In genomic region chr1:112636597-112637256, GRCh38 we compare ENCODE assay signal across 10 cellular contexts. TPM values are rescaled to one million over a fixed set of nuclear protein-coding genes. Genes with fewer than 3 reads are reported as not detected.
DNase-seq lines count a peak whose midpoint lies in the region; ATAC-seq, FAIRE-seq and TF ChIP-seq lines count a peak whose summit lies in the region.
"Had no signal": no experiment of that assay in that cellular context is flagged by ENCODE, and none has a peak within 500 bp of the region (broad histone marks: within the 10 kb centered on the region; RNA-seq: fewer than 3 reads in every experiment).

No MANE protein-coding gene starts in this region.

- no peaks in the 10 kb centered on the region for H3K27me3 Mint-ChIP-seq in brain
- H3K27me3 Mint-ChIP-seq in progenitor cell of endocrine pancreas: no peaks in the 10 kb centered on the region
- H3K27me3 Mint-ChIP-seq in endothelial cell (ENCODE audit: unreplicated experiment): no peaks in the 10 kb centered on the region
- H3K27me3 Mint-ChIP-seq: activated CD4-positive, alpha-beta T cell treated with anti-CD3 and anti-CD28 coated beads, Interleukin-2, amount 10 ng/mL, durations not matched to agents 7 days and 5 days had no signal

- peak; percentile 65 for ATAC-seq in GM18511 (IDR thresholded peaks at IDR 0.05; ENCODE audit: unreplicated experiment)
- peak; percentile 45 for ATAC-seq in HG03432 (IDR thresholded peaks at IDR 0.05; ENCODE audit: unreplicated experiment)

- peaks cover 35% of the 10 kb centered on the region for H3K4me1 Mint-ChIP-seq in brain
- peaks cover 24% of the 10 kb centered on the region for H3K4me1 Mint-ChIP-seq in progenitor cell of endocrine pancreas (ENCODE audit: low read depth)
- peaks cover 7% of the 10 kb centered on the region for H3K4me1 Mint-ChIP-seq in endothelial cell (ENCODE audit: unreplicated experiment)

- DNase-seq in progenitor cell of endocrine pancreas (ENCODE audit: low spot score, unreplicated experiment): no peak
- DNase-seq in DMS79 treated with DMSO at 0.1 percent for 48 hours (lab: John Stamatoyannopoulos, UW): no peak
- DNase-seq in endothelial cell (ENCODE audit: low spot score): no peak
- DNase-seq in activated CD4-positive, alpha-beta T cell treated with anti-CD3 and anti-CD28 coated beads for 1 hour: no peak
- DNase-seq in D721Med (ENCODE audit: insufficient read length, low spot score): no peak
- DNase-seq: activated CD4-positive, alpha-beta T cell treated with anti-CD3 and anti-CD28 coated beads, Interleukin-2, amount 10 ng/mL, durations not matched to agents 7 days and 5 days; NCI-H1930 had no signal

- H3K36me3 Mint-ChIP-seq in brain: peaks cover 34% of the 10 kb centered on the region
- H3K36me3 Mint-ChIP-seq in progenitor cell of endocrine pancreas (ENCODE audit: insufficient read depth): peaks cover 19% of the 10 kb centered on the region
- peaks cover 5% of the 10 kb centered on the region for H3K36me3 Mint-ChIP-seq in endothelial cell (ENCODE audit: low read depth, unreplicated experiment)

- peak overlapping the region in 4 of 5 experiments; percentile 3 to 64 (median 33) for H3K27ac Mint-ChIP-seq in brain
- H3K27ac Mint-ChIP-seq in progenitor cell of endocrine pancreas: peak overlapping the region; percentile 60
- no peak overlapping the region for H3K27ac Mint-ChIP-seq in endothelial cell (ENCODE audit: unreplicated experiment)
- H3K27ac Mint-ChIP-seq: activated CD4-positive, alpha-beta T cell treated with anti-CD3 and anti-CD28 coated beads, Interleukin-2, amount 10 ng/mL, durations not matched to agents 7 days and 5 days had no signal

- H3K4me3 Mint-ChIP-seq in brain (no peak overlapping the region), progenitor cell of endocrine pancreas (ENCODE audit: low read depth) (no peak overlapping the region), endothelial cell (ENCODE audit: unreplicated experiment) (no peak overlapping the region)
- H3K4me3 Mint-ChIP-seq: activated CD4-positive, alpha-beta T cell treated with anti-CD3 and anti-CD28 coated beads, Interleukin-2, amount 10 ng/mL, durations not matched to agents 7 days and 5 days had no signal

- peaks cover 0 to 10% (median 4%) of the 10 kb centered on the region in 5 experiments for H3K9me3 Mint-ChIP-seq in brain
- H3K9me3 Mint-ChIP-seq in progenitor cell of endocrine pancreas (ENCODE audit: low read depth): peaks cover 13% of the 10 kb centered on the region
- no peaks in the 10 kb centered on the region for H3K9me3 Mint-ChIP-seq in endothelial cell (ENCODE audit: unreplicated experiment)
- H3K9me3 Mint-ChIP-seq: activated CD4-positive, alpha-beta T cell treated with anti-CD3 and anti-CD28 coated beads, Interleukin-2, amount 10 ng/mL, durations not matched to agents 7 days and 5 days had no signal

- FAIRE-seq in D721Med (lab: Jason Lieb, UNC): no peak

- no peak for TF ChIP-seq CTCF in brain (conservative IDR thresholded peaks at IDR 0.05)
- no peak for TF ChIP-seq CTCF in progenitor cell of endocrine pancreas (IDR thresholded peaks at IDR 0.05; ENCODE audit: unreplicated experiment)
- no peak for TF ChIP-seq CTCF in endothelial cell (IDR thresholded peaks at IDR 0.05; ENCODE audit: unreplicated experiment)
- TF ChIP-seq CTCF in D721Med (IDR thresholded peaks at IDR 0.05; ENCODE audit: insufficient read depth, missing control alignments): no peak

RNA-seq across cellular contexts. Expression of gene CAPZA1, which starts 17.1 kb away (rescaled TPM):
- polyA plus RNA-seq in brain (ENCODE audit: insufficient read depth, low read depth, low replicate concordance): 26.4 TPM
- 125 and 129 TPM in 2 replicates for total RNA-seq in progenitor cell of endocrine pancreas
- 137 TPM for total RNA-seq in endothelial cell (ENCODE audit: unreplicated experiment)

RNA-seq across cellular contexts. Expression of gene ST7L, which starts 17.8 kb away (rescaled TPM):
- 25.8 TPM for polyA plus RNA-seq in brain (ENCODE audit: insufficient read depth, low read depth, low replicate concordance)
- total RNA-seq in progenitor cell of endocrine pancreas (21.2 and 26.3 TPM in 2 replicates), endothelial cell (ENCODE audit: unreplicated experiment) (14.3 TPM)

RNA-seq across cellular contexts. Expression of gene MOV10, which starts 37.7 kb away (rescaled TPM):
- 25.7 TPM for polyA plus RNA-seq in brain (ENCODE audit: insufficient read depth, low read depth, low replicate concordance)
- 128 and 137 TPM in 2 replicates for total RNA-seq in progenitor cell of endocrine pancreas
- 43.5 TPM for total RNA-seq in endothelial cell (ENCODE audit: unreplicated experiment)
